12 cellular contexts compared by ENCODE assay signal in genomic region chr10:27344568-27345454, GRCh38.
DNase-seq lines count a peak whose midpoint lies in the region; ATAC-seq, FAIRE-seq and TF ChIP-seq lines count a peak whose summit lies in the region.
"Had no signal": no experiment of that assay in that cellular context is flagged by ENCODE, and none has a peak within 500 bp of the region (broad histone marks: within the 10 kb centered on the region; RNA-seq: fewer than 3 reads in every experiment).

No MANE protein-coding gene starts in this region.

- no peak overlapping the region for H3K9ac ChIP-seq in HepG2 (ENCODE audit: insufficient read depth, low read depth, low read length)
- H3K9ac ChIP-seq: BLaER1 treated with 17β-estradiol and CSF1 and Interleukin-3, amounts not matched to agents 10 nM and 100 nM had no signal

- no TSS peak for BruUV-seq in HepG2 (replicated peaks; lab: Mats Ljungman, UMichigan)

- no peak overlapping the region for H2AFZ ChIP-seq in HepG2 (ENCODE audit: low read length)

- H4K20me1 ChIP-seq in HepG2 (ENCODE audit: insufficient read depth, low read length) = no peaks in the 10 kb centered on the region
- H4K20me1 ChIP-seq: BLaER1 treated with 17β-estradiol and CSF1 and Interleukin-3, amounts not matched to agents 10 nM and 100 nM had no signal

- H3K9me3 ChIP-seq in gastrocnemius medialis (no peaks in the 10 kb centered on the region), HepG2 (ENCODE audit: low read length) (no peaks in the 10 kb centered on the region)
- H3K9me3 ChIP-seq: BLaER1 treated with 17β-estradiol and CSF1 and Interleukin-3, amounts not matched to agents 10 nM and 100 nM had no signal

- TF ChIP-seq CTCF in HL-60 (IDR thresholded peaks at IDR 0.05; ENCODE audit: insufficient read depth, low read length) = no peak
- TF ChIP-seq CTCF in dorsolateral prefrontal cortex (IDR thresholded peaks at IDR 0.05 in 54 of 56, conservative IDR thresholded peaks at IDR 0.05 in 2 of 56; ENCODE audit: low read depth in 1 of 56, partially characterized antibody in 56 of 56) = no peak
- no peak for TF ChIP-seq CTCF in gastrocnemius medialis (IDR thresholded peaks at IDR 0.05 in 4 of 5, conservative IDR thresholded peaks at IDR 0.05 in 1 of 5)
- no peak for TF ChIP-seq CTCF in HepG2 (CRISPR knock-in tag; IDR thresholded peaks at IDR 0.05)

- no peak for TF ChIP-seq RAD21 in HepG2 (CRISPR knock-in tag; IDR thresholded peaks at IDR 0.05)

- in situ Hi-C loops in gastrocnemius medialis (cut with MboI; ENCODE audit: low sequenced_read_pairs in 4 of 4) = no loop called here
- in situ Hi-C loops in HepG2 (cut with HindIII; ENCODE audit: extremely low pct_ligation_motif_present, low pct_unique_long_range_greater_than_20kb) = no loop called here

- no peaks in the 10 kb centered on the region for H3K36me3 ChIP-seq in gastrocnemius medialis
- no peaks in the 10 kb centered on the region for H3K36me3 ChIP-seq in HepG2 (replicated peaks in 1 of 2; ENCODE audit: control insufficient read depth in 1 of 2, insufficient read depth in 2 of 2, low read length in 2 of 2)
- H3K36me3 ChIP-seq: BLaER1 treated with 17β-estradiol and CSF1 and Interleukin-3, amounts not matched to agents 10 nM and 100 nM had no signal

- WGBS in HepG2 (ENCODE audit: low lambda C conversion rate) = 32% methylated on average over 8 of the region's 8 CpGs

- H3K4me1 ChIP-seq in gastrocnemius medialis (no peaks in the 10 kb centered on the region), HepG2 (ENCODE audit: insufficient read depth, low read length) (peaks cover 15% of the 10 kb centered on the region)

- H3K79me2 ChIP-seq in HepG2 (ENCODE audit: insufficient read depth, low read length) = no peaks in the 10 kb centered on the region

- H3K27ac ChIP-seq in HL-60 (replicated peaks) (peak overlapping the region; percentile 31; the same call in 1 of the 2 replicates), dorsolateral prefrontal cortex (no peak overlapping the region), gastrocnemius medialis (no peak overlapping the region), HepG2 (ENCODE audit: extremely low read length, insufficient read depth, low read length) (no peak overlapping the region)
- H3K27ac ChIP-seq: BLaER1 treated with 17β-estradiol and CSF1 and Interleukin-3, amounts not matched to agents 10 nM and 100 nM had no signal

- TF ChIP-seq EP300 in HepG2 (IDR thresholded peaks at IDR 0.05; ENCODE audit: low read depth in 2 of 2, low read length in 2 of 2) (no peak), HepG2 (CRISPR knock-in tag; IDR thresholded peaks at IDR 0.05; ENCODE audit: borderline replicate concordance) (no peak)

- H3K27me3 ChIP-seq in HL-60 (ENCODE audit: insufficient read depth, poor library complexity, severe bottlenecking) (no peaks in the 10 kb centered on the region), dorsolateral prefrontal cortex (peaks cover 0 to 15% (median 0%) of the 10 kb centered on the region in 45 donors), gastrocnemius medialis (peaks cover 0 to 4% (median 0%) of the 10 kb centered on the region in 3 donors), HepG2 (ENCODE audit: control insufficient read depth in 1 of 2, insufficient read depth in 2 of 2, low read length in 2 of 2) (peaks cover 0 to 3% of the 10 kb centered on the region in 2 experiments; a peak in 1 of 5 replicates)
- H3K27me3 ChIP-seq: BLaER1 treated with 17β-estradiol and CSF1 and Interleukin-3, amounts not matched to agents 10 nM and 100 nM had no signal

- intact Hi-C loops in dorsolateral prefrontal cortex (cut with DNase I) = no loop called here
- intact Hi-C loops in gastrocnemius medialis (cut with DNase I; ENCODE audit: low total_unique reads) = no loop called here
- intact Hi-C loops in HepG2 (cut with micrococcal nuclease; ENCODE audit: unreplicated experiment) = no loop called here

- TF ChIP-seq POLR2A in gastrocnemius medialis (IDR thresholded peaks at IDR 0.05) (no peak), HepG2 (IDR thresholded peaks at IDR 0.05; ENCODE audit: insufficient read depth in 1 of 2, low read depth in 2 of 2, low read length in 2 of 2) (no peak)

- DNase-seq in COLO668 (lab: John Stamatoyannopoulos, UW; ENCODE audit: unreplicated experiment) (peak; percentile 13), HL-60 (ENCODE audit: low read depth in 1 of 2, low spot score in 1 of 2) (no peak), NCI-H2196 treated with DMSO at 0.1 percent for 48 hours (lab: John Stamatoyannopoulos, UW; ENCODE audit: unreplicated experiment) (no peak), dorsolateral prefrontal cortex (no peak), gastrocnemius medialis (no peak), HepG2 (ENCODE audit: low spot score) (no peak)
- DNase-seq: activated naive CD4-positive, alpha-beta T cell; dermis blood vessel endothelial cell; mammary epithelial cell had no signal

- H3K4me2 ChIP-seq in HepG2 (ENCODE audit: low read depth, low read length) = no peak overlapping the region
- H3K4me2 ChIP-seq: BLaER1 treated with 17β-estradiol and CSF1 and Interleukin-3, amounts not matched to agents 10 nM and 100 nM had no signal

- no peak for FAIRE-seq in HepG2 (lab: Jason Lieb, UNC)

- H3K4me3 ChIP-seq in HL-60 (replicated peaks; ENCODE audit: insufficient read depth, low read length) = no peak overlapping the region
- peak overlapping the region in 1 of 59 donors; percentile 9 for H3K4me3 ChIP-seq in dorsolateral prefrontal cortex
- no peak overlapping the region for H3K4me3 ChIP-seq in gastrocnemius medialis
- H3K4me3 ChIP-seq in HepG2 (replicated peaks in 1 of 3; ENCODE audit: insufficient read depth in 1 of 3, low read depth in 2 of 3, low read length in 3 of 3) = no peak overlapping the region
- H3K4me3 ChIP-seq: BLaER1 treated with 17β-estradiol and CSF1 and Interleukin-3, amounts not matched to agents 10 nM and 100 nM had no signal

- CTCF ChIA-PET in HepG2 (lab: Yijun Ruan, JAX; ENCODE audit: low intra/inter-chr PET ratio, low total read pairs) = no interaction called here

- ATAC-seq in GM18873 (IDR thresholded peaks at IDR 0.05; ENCODE audit: low FRiP score, unreplicated experiment) (peak; percentile 58), HG02588 (IDR thresholded peaks at IDR 0.05; ENCODE audit: unreplicated experiment) (peak; percentile 80), gastrocnemius medialis (no peak), HepG2 (no peak)

- POLR2A ChIA-PET in HepG2 (lab: Yijun Ruan, JAX) = no interaction called here

TF ChIP-seq in HepG2, 621 proteins besides CTCF, POLR2A, EP300 and RAD21:
- TF ChIP-seq HOXA5 (CRISPR knock-in tag; IDR thresholded peaks at IDR 0.05) = no peak
- TF ChIP-seq SMYD3 (CRISPR knock-in tag; IDR thresholded peaks at IDR 0.05) = no peak
- TF ChIP-seq GTF3A (CRISPR knock-in tag; conservative IDR thresholded peaks at IDR 0.05) = no peak
- TF ChIP-seq ZSCAN31 (CRISPR knock-in tag; IDR thresholded peaks at IDR 0.05; ENCODE audit: low read depth) = no peak
- TF ChIP-seq TRAFD1 (CRISPR knock-in tag; IDR thresholded peaks at IDR 0.05; ENCODE audit: borderline replicate concordance) = no peak
- TF ChIP-seq ZNF746 (CRISPR knock-in tag; IDR thresholded peaks at IDR 0.05) = no peak
- no peak for TF ChIP-seq PCBP1 (IDR thresholded peaks at IDR 0.05; ENCODE audit: borderline replicate concordance, low read depth, low read length)
- TF ChIP-seq ZNF788 (CRISPR knock-in tag; IDR thresholded peaks at IDR 0.05; ENCODE audit: borderline replicate concordance) = no peak
- no peak for TF ChIP-seq ZNF83 (CRISPR knock-in tag; IDR thresholded peaks at IDR 0.05; ENCODE audit: borderline replicate concordance)
- no peak for TF ChIP-seq ZNF790 (CRISPR knock-in tag; IDR thresholded peaks at IDR 0.05; ENCODE audit: borderline replicate concordance)
TF ChIP-seq in HepG2: peak in this region for 0.

Comparison
In these comparisons a context has a peak if more than half of its experiments do, and no peak if none do; other contexts are left out.
1. ATAC-seq: peak in GM18873 (single experiment) and HG02588 (single experiment); none in gastrocnemius medialis (0 of 2) and HepG2 (single experiment).